9 cellular contexts compared by ENCODE assay signal in the genomic region with DNA sequence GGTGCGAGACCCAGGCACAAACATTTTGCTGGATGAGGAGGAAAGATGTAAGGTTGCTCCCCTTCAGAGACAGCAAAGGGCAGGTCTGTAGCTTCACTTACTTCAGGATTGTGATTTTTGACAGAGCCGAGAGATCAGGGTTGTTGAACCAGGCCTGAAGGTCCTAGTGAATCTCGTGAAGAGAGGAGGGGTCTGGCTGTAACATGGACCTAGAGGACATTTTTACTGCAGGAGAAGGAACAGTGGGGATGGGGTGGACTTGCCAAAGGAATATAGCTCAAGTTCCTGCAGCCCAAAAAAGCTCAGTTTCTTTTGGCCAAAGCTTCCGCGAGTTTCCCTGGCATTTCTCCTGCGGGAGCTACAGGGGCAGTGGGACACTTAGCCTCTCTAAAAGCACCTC. TPM values are rescaled to one million over a fixed set of nuclear protein-coding genes. Genes with fewer than 3 reads are reported as not detected.
DNase-seq lines count a peak whose midpoint lies in the region; ATAC-seq, FAIRE-seq and TF ChIP-seq lines count a peak whose summit lies in the region.
"Had no signal": no experiment of that assay in that cellular context is flagged by ENCODE, and none has a peak within 500 bp of the region (broad histone marks: within the 10 kb centered on the region; RNA-seq: fewer than 3 reads in every experiment).

No MANE protein-coding gene starts in this region.

- BruUV-seq in mammary epithelial cell (replicated peaks; lab: Mats Ljungman, UMichigan) (no TSS peak), HepG2 (replicated peaks; lab: Mats Ljungman, UMichigan) (no TSS peak)

- no peak for ATAC-seq in GM23338
- no peak for ATAC-seq in HepG2
- no peak for ATAC-seq in stimulated activated effector memory CD8-positive, alpha-beta T cell treated with anti-CD3 and anti-CD28 coated beads, Interleukin-12 subunit alpha, Interleukin-12 subunit beta, amount 100 ng/mL, for 72 hours
- ATAC-seq in GM18519 (IDR thresholded peaks at IDR 0.05; ENCODE audit: low FRiP score, unreplicated experiment), result no peak
- no peak for ATAC-seq in GM18868 (IDR thresholded peaks at IDR 0.05; ENCODE audit: unreplicated experiment)

- no peaks in the 10 kb centered on the region for H3K36me3 Mint-ChIP-seq in GM23338 (ENCODE audit: low read depth)
- H3K36me3 Mint-ChIP-seq in stimulated activated effector memory CD8-positive, alpha-beta T cell treated with anti-CD3 and anti-CD28 coated beads, Interleukin-12 subunit alpha, Interleukin-12 subunit beta, amount 100 ng/mL, for 72 hours, result no peaks in the 10 kb centered on the region
- H3K36me3 Mint-ChIP-seq: CD4-positive, alpha-beta memory T cell had no signal

- H3K4me3 ChIP-seq in GM23338 (peak overlapping the region; percentile 69), mammary epithelial cell (replicated peaks in 1 of 3; ENCODE audit: insufficient read depth in 1 of 3, low read depth in 2 of 3, low read length in 3 of 3) (peak overlapping the region in 1 of 3 experiments; percentile 67), HepG2 (replicated peaks in 1 of 3; ENCODE audit: insufficient read depth in 1 of 3, low read depth in 2 of 3, low read length in 3 of 3) (peak overlapping the region in 1 of 3 experiments; percentile 74; a peak in 1 of 6 replicates)

- peaks cover 8% of the 10 kb centered on the region; the same call in 2 of the 3 replicates for H3K4me1 Mint-ChIP-seq in GM23338
- no peaks in the 10 kb centered on the region for H3K4me1 Mint-ChIP-seq in stimulated activated effector memory CD8-positive, alpha-beta T cell treated with anti-CD3 and anti-CD28 coated beads, Interleukin-12 subunit alpha, Interleukin-12 subunit beta, amount 100 ng/mL, for 72 hours

- TF ChIP-seq RAD21 in HepG2 (CRISPR knock-in tag; IDR thresholded peaks at IDR 0.05), result no peak

- H3K9me3 Mint-ChIP-seq in GM23338, result no peaks in the 10 kb centered on the region
- no peaks in the 10 kb centered on the region for H3K9me3 Mint-ChIP-seq in stimulated activated effector memory CD8-positive, alpha-beta T cell treated with anti-CD3 and anti-CD28 coated beads, Interleukin-12 subunit alpha, Interleukin-12 subunit beta, amount 100 ng/mL, for 72 hours

- H3K27me3 ChIP-seq in GM23338 (ENCODE audit: insufficient read depth), result peaks cover 69% of the 10 kb centered on the region
- no peaks in the 10 kb centered on the region for H3K27me3 ChIP-seq in mammary epithelial cell (ENCODE audit: insufficient read depth, low read length)
- peaks cover 7 to 32% of the 10 kb centered on the region in 2 experiments for H3K27me3 ChIP-seq in HepG2 (ENCODE audit: control insufficient read depth in 1 of 2, insufficient read depth in 2 of 2, low read length in 2 of 2)

- peaks cover 4% of the 10 kb centered on the region; the same call in 1 of the 2 replicates for H3K4me1 ChIP-seq in GM23338 (ENCODE audit: insufficient read depth)
- peaks cover 27% of the 10 kb centered on the region for H3K4me1 ChIP-seq in mammary epithelial cell (ENCODE audit: insufficient read depth, low read length)
- peaks cover 53% of the 10 kb centered on the region for H3K4me1 ChIP-seq in HepG2 (ENCODE audit: insufficient read depth, low read length)

- H3K4me2 ChIP-seq in GM23338 (peak overlapping the region; percentile 87; the same call in 1 of the 2 replicates), mammary epithelial cell (ENCODE audit: insufficient read depth, low read depth, low read length) (peak overlapping the region; percentile 95), HepG2 (ENCODE audit: low read depth, low read length) (peak overlapping the region; percentile 76)

- no peaks in the 10 kb centered on the region for H3K79me2 ChIP-seq in GM23338 (replicated peaks; ENCODE audit: insufficient read depth)
- H3K79me2 ChIP-seq in mammary epithelial cell (ENCODE audit: insufficient read depth, low read length), result peaks cover 47% of the 10 kb centered on the region
- H3K79me2 ChIP-seq in HepG2 (ENCODE audit: insufficient read depth, low read length), result peaks cover 4% of the 10 kb centered on the region

- POLR2A ChIA-PET in HepG2 (lab: Yijun Ruan, JAX), result interaction anchor here (0.6 to 2.0 kb wide), 4 partner anchors 57 to 259 kb away, joined by 3 to 5 read pairs (median 4); a partner anchor contains a TSS

- H3K9me2 ChIP-seq in GM23338 (ENCODE audit: insufficient read depth), result no peaks in the 10 kb centered on the region

- H3K27ac ChIP-seq in GM23338 (ENCODE audit: low read depth) (no peak overlapping the region), mammary epithelial cell (ENCODE audit: insufficient read depth, low read depth, low read length) (peak overlapping the region; percentile 85), HepG2 (ENCODE audit: extremely low read length, insufficient read depth, low read length) (no peak overlapping the region)

- no peak for TF ChIP-seq CTCF in GM23338 (conservative IDR thresholded peaks at IDR 0.05; ENCODE audit: low read depth in 2 of 2)
- TF ChIP-seq CTCF in mammary epithelial cell (conservative IDR thresholded peaks at IDR 0.05 in 1 of 2, IDR thresholded peaks at IDR 0.05 in 1 of 2; ENCODE audit: extremely low read depth in 1 of 2, insufficient read depth in 1 of 2, low read depth in 1 of 2, low read length in 2 of 2), result no peak
- TF ChIP-seq CTCF in HepG2 (CRISPR knock-in tag; IDR thresholded peaks at IDR 0.05), result no peak

- in situ Hi-C loops in mammary epithelial cell (cut with MboI; ENCODE audit: low sequenced_read_pairs in 2 of 2), result no loop called here
- in situ Hi-C loops in HepG2 (cut with HindIII; ENCODE audit: extremely low pct_ligation_motif_present, low pct_unique_long_range_greater_than_20kb), result no loop called here

- no peaks in the 10 kb centered on the region for H3K9me3 ChIP-seq in mammary epithelial cell (replicated peaks; ENCODE audit: insufficient read depth, low read length)
- H3K9me3 ChIP-seq in HepG2 (ENCODE audit: low read length), result no peaks in the 10 kb centered on the region

- H2AFZ ChIP-seq in GM23338 (peak overlapping the region; percentile 91; the same call in 1 of the 2 replicates), mammary epithelial cell (ENCODE audit: low read depth, low read length) (peak overlapping the region; percentile 73), HepG2 (ENCODE audit: low read length) (no peak overlapping the region)

- no peak for FAIRE-seq in HepG2 (lab: Jason Lieb, UNC)

- TF ChIP-seq EP300 in HepG2 (IDR thresholded peaks at IDR 0.05; ENCODE audit: low read depth in 2 of 2, low read length in 2 of 2), result no peak
- TF ChIP-seq EP300 in HepG2 (CRISPR knock-in tag; IDR thresholded peaks at IDR 0.05; ENCODE audit: borderline replicate concordance), result no peak

- H3K9ac ChIP-seq in mammary epithelial cell (ENCODE audit: insufficient read depth, low read length), result peak overlapping the region; percentile 93
- no peak overlapping the region for H3K9ac ChIP-seq in HepG2 (ENCODE audit: insufficient read depth, low read depth, low read length)

- TF ChIP-seq POLR2A in HepG2 (IDR thresholded peaks at IDR 0.05; ENCODE audit: insufficient read depth in 1 of 2, low read depth in 2 of 2, low read length in 2 of 2), result no peak

- intact Hi-C loops in mammary epithelial cell (cut with micrococcal nuclease), result no loop called here
- intact Hi-C loops in HepG2 (cut with micrococcal nuclease; ENCODE audit: unreplicated experiment), result loop anchor here (2.0 to 10.0 kb wide), 2 partner anchors 59 to 117 kb away; no protein-coding TSS in a partner anchor

- CTCF ChIA-PET in mammary epithelial cell (lab: Charles Lee; ENCODE audit: low non-redundant PET), result no interaction called here
- CTCF ChIA-PET in HepG2 (lab: Yijun Ruan, JAX; ENCODE audit: low intra/inter-chr PET ratio, low total read pairs), result no interaction called here

- H4K20me1 ChIP-seq in GM23338 (replicated peaks; ENCODE audit: insufficient read depth) (peaks cover 8% of the 10 kb centered on the region), mammary epithelial cell (ENCODE audit: insufficient read depth, low read length) (no peaks in the 10 kb centered on the region), HepG2 (ENCODE audit: insufficient read depth, low read length) (no peaks in the 10 kb centered on the region)

- no peaks in the 10 kb centered on the region for H3F3A ChIP-seq in GM23338 (replicated peaks; ENCODE audit: low read depth)

- dilution Hi-C loops in mammary epithelial cell (cut with HindIII; ENCODE audit: low sequenced_read_pairs), result loop anchor here (5.0 kb wide), 2 partner anchors 51 to 186 kb away; no protein-coding TSS in a partner anchor

- H3K36me3 ChIP-seq in GM23338 (ENCODE audit: insufficient read depth) (no peaks in the 10 kb centered on the region), mammary epithelial cell (ENCODE audit: insufficient read depth, low read length) (peaks cover 10% of the 10 kb centered on the region), HepG2 (replicated peaks in 1 of 2; ENCODE audit: control insufficient read depth in 1 of 2, insufficient read depth in 2 of 2, low read length in 2 of 2) (no peaks in the 10 kb centered on the region)

- H3K27ac Mint-ChIP-seq in GM23338, result no peak overlapping the region
- H3K27ac Mint-ChIP-seq in stimulated activated effector memory CD8-positive, alpha-beta T cell treated with anti-CD3 and anti-CD28 coated beads, Interleukin-12 subunit alpha, Interleukin-12 subunit beta, amount 100 ng/mL, for 72 hours, result no peak overlapping the region
- H3K27ac Mint-ChIP-seq: CD4-positive, alpha-beta memory T cell had no signal

- H3K4me3 Mint-ChIP-seq in GM23338, result peak overlapping the region; percentile 70
- peak overlapping the region; percentile 1 for H3K4me3 Mint-ChIP-seq in stimulated activated effector memory CD8-positive, alpha-beta T cell treated with anti-CD3 and anti-CD28 coated beads, Interleukin-12 subunit alpha, Interleukin-12 subunit beta, amount 100 ng/mL, for 72 hours

- WGBS in mammary epithelial cell (ENCODE audit: low coverage, missing lambda C conversion rate), result 39% methylated on average over 6 of the region's 6 CpGs
- 67% methylated on average over 6 of the region's 6 CpGs for WGBS in HepG2 (ENCODE audit: low lambda C conversion rate)

- DNase-seq in GM23338 (ENCODE audit: low spot score), result no peak
- no peak for DNase-seq in mammary epithelial cell
- no peak for DNase-seq in HepG2 (ENCODE audit: low spot score)
- no peak for DNase-seq in stimulated activated effector memory CD8-positive, alpha-beta T cell treated with anti-CD3 and anti-CD28 coated beads, Interleukin-12 subunit alpha, Interleukin-12 subunit beta, amount 100 ng/mL, for 72 hours (ENCODE audit: low spot score in 2 of 2)
- DNase-seq in T-helper 2 cell, result no peak
- DNase-seq in activated CD4-positive, alpha-beta T cell treated with anti-CD3 and anti-CD28 coated beads, Interleukin-2, amount 50 U/mL, for 4 hours, result no peak
- DNase-seq: CD4-positive, alpha-beta memory T cell had no signal

- H3K27me3 Mint-ChIP-seq in GM23338 (ENCODE audit: insufficient read depth, low read depth, poor library complexity), result peaks cover 41% of the 10 kb centered on the region

RNA-seq across cellular contexts. Expression of a gene that starts 1.0 kb away (rescaled TPM):
- 4.5 TPM in 2 replicates for total RNA-seq in GM23338 (2014; rRNA removed; shearing (Covaris generic))
- polyA plus RNA-seq in GM23338 (2016; fragmentation: Nextera tagmentation; extraction: Ambion mirVana) (1.5 and 1.9 TPM in 2 replicates), mammary epithelial cell (169 TPM), HepG2 (2011; rRNA removed) (7.9 and 10.0 TPM in 2 replicates)
- total RNA-seq in mammary epithelial cell (100 to 1,000 TPM; 304 to 534 TPM), HepG2 (2016; rRNA removed; fragmentation: Illumina TruSeq; extraction: Trizol) (7.0 TPM in 2 replicates)
- 379 TPM for polyA minus RNA-seq in mammary epithelial cell
- total RNA-seq in HepG2 (2016; cell fraction: cytosol; rRNA removed; fragmentation: Illumina TruSeq; extraction: Trizol; ENCODE audit: low read depth), result 1.3 and 1.9 TPM in 2 replicates
- 5.7 and 7.1 TPM in 2 replicates for total RNA-seq in HepG2 (2016; cell fraction: insoluble cytoplasmic fraction; rRNA removed; fragmentation: Illumina TruSeq; extraction: Trizol)
- total RNA-seq in HepG2 (2016; cell fraction: membrane; rRNA removed; fragmentation: Illumina TruSeq; extraction: Trizol), result 3.8 and 3.9 TPM in 2 replicates
- total RNA-seq in HepG2 (2016; cell fraction: nucleus; rRNA removed; fragmentation: Illumina TruSeq; extraction: Trizol), result 18.3 and 21.6 TPM in 2 replicates
- 5.7 and 6.5 TPM in 2 replicates for polyA plus RNA-seq in HepG2 (2011; cell fraction: cytosol; rRNA removed)
- 15.6 and 16.1 TPM in 2 replicates for polyA plus RNA-seq in HepG2 (2011; cell fraction: nucleus; rRNA removed)
- 12.3 and 19.1 TPM in 2 replicates for polyA plus RNA-seq in HepG2 (2012)
- 0.76 and 0.86 TPM in 2 replicates for polyA plus RNA-seq in HepG2 (2016; cell fraction: cytosol; fragmentation: Illumina TruSeq; extraction: Trizol; ENCODE audit: low read depth)
- polyA plus RNA-seq in HepG2 (2016; cell fraction: insoluble cytoplasmic fraction; fragmentation: Illumina TruSeq; extraction: Trizol; ENCODE audit: low read depth), result 4.0 and 4.9 TPM in 2 replicates
- 1.4 and 1.9 TPM in 2 replicates for polyA plus RNA-seq in HepG2 (2016; cell fraction: membrane; fragmentation: Illumina TruSeq; extraction: Trizol; ENCODE audit: low read depth)
- polyA plus RNA-seq in HepG2 (2016; cell fraction: nucleus; fragmentation: Illumina TruSeq; extraction: Trizol; ENCODE audit: insufficient read depth, low read depth), result 17.3 and 18.5 TPM in 2 replicates
- polyA minus RNA-seq in HepG2 (2011; rRNA and poly(A)+ RNA removed; ENCODE audit: low replicate concordance), result 21.0 and 51.4 TPM in 2 replicates
- 9.3 and 14.3 TPM in 2 replicates for polyA minus RNA-seq in HepG2 (2011; cell fraction: cytosol; rRNA and poly(A)+ RNA removed)
- 25.0 and 26.9 TPM in 2 replicates for polyA minus RNA-seq in HepG2 (2011; cell fraction: nucleus; rRNA and poly(A)+ RNA removed)
- total RNA-seq: CD4-positive, alpha-beta memory T cell had no signal
- polyA plus RNA-seq: CD4-positive, alpha-beta memory T cell had no signal

Comparison
In these comparisons a context has a peak if more than half of its experiments do, and no peak if none do; other contexts are left out.
1. RNA of a gene that starts 1.0 kb away (total RNA-seq): 304 to 534 TPM in mammary epithelial cell; 1.3 to 21.6 TPM in HepG2 and 4.5 TPM in GM23338; every median in the first group is over 10 times any median in the second.
2. Peak in every context shown above with its lines, with median percentiles within 50 percentile points of each other: H3K4me2 ChIP-seq.